8 cellular contexts compared by ENCODE assay signal in the genomic region with DNA sequence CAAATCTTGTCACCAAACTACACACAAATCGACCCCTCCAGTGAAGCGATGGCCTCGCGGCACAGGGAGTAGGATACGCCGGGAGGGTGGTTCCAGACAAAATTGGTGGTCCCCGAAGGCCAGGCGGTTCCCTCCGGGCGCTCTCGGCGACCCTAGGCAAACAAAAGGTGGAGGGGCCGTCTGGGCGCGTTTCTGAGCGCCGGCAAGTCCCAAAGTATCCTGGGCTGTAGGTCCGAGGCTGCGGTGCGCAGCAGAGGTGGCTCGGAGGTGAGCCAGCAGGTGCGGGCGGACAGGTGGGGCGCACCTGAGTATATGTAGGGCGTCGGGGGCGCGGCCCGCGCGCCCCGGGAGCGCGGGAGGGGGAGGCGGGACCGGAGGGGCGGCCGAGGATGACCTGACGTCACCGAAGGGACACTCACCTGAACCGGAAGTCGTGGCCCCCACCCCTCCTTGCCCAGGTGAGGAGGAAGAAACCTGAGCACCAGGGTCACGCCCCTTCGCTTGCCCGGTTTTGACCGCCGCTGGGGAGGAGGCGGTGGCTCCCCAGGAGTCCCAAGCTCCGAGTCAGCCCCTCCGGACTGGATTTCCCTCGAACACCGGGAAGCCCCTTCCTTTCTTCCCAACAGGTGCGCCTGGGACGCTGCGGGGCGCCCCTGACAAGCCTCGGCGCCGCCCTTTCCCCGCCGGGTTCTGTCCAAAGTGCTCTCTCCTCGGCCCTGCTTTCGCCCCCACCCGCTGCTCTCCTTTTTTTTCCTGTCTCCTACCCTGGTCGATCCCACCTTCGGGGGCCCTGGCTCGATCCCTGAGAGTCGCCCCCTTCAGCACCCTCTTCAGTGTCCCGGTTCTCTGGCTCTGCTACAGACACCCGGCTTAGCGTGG. TPM values are rescaled to one million over a fixed set of nuclear protein-coding genes. Genes with fewer than 3 reads are reported as not detected.
DNase-seq lines count a peak whose midpoint lies in the region; ATAC-seq, FAIRE-seq and TF ChIP-seq lines count a peak whose summit lies in the region.

A gene with protein sequence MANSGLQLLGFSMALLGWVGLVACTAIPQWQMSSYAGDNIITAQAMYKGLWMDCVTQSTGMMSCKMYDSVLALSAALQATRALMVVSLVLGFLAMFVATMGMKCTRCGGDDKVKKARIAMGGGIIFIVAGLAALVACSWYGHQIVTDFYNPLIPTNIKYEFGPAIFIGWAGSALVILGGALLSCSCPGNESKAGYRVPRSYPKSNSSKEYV (minus strand): TSS at position 287 of the 879 bp plus-strand sequence. CDS start 435 bp downstream, outside the sequence.

- H3K4me3 ChIP-seq in astrocyte of the cerebellum (ENCODE audit: low read depth, low read length), result peak within 1 kb of the TSS; percentile 27
- H3K4me3 ChIP-seq in HepG2 (replicated peaks in 1 of 3; ENCODE audit: insufficient read depth in 1 of 3, low read depth in 2 of 3, low read length in 3 of 3), result no peak within 1 kb of the TSS
- H3K4me3 ChIP-seq in transverse colon, result peak within 1 kb of the TSS; percentile 43 to 72 (median 53)

- H3K4me3 Mint-ChIP-seq in IgD-negative memory B cell, result peak within 1 kb of the TSS; percentile 73 to 92 (median 86)

- no peak for TF ChIP-seq RAD21 in HepG2 (CRISPR knock-in tag; IDR thresholded peaks at IDR 0.05)

- H3K27me3 ChIP-seq in HepG2 (ENCODE audit: control insufficient read depth in 1 of 2, insufficient read depth in 2 of 2, low read length in 2 of 2), result no peaks in the 10 kb centered on the region
- H3K27me3 ChIP-seq in transverse colon, result peaks cover 42% of the 10 kb centered on the region

- H3K36me3 ChIP-seq in HepG2 (replicated peaks in 1 of 2; ENCODE audit: control insufficient read depth in 1 of 2, insufficient read depth in 2 of 2, low read length in 2 of 2) (no peaks in the 10 kb centered on the region), transverse colon (no peaks in the 10 kb centered on the region)

- FAIRE-seq in HepG2 (lab: Jason Lieb, UNC), result no peak

- TF ChIP-seq POLR2A in HepG2 (IDR thresholded peaks at IDR 0.05; ENCODE audit: insufficient read depth in 1 of 2, low read depth in 2 of 2, low read length in 2 of 2) (no peak), transverse colon (IDR thresholded peaks at IDR 0.05) (peak; percentile 99)

- H3K27ac ChIP-seq in HepG2 (ENCODE audit: extremely low read length, insufficient read depth, low read length), result no peak within 1 kb of the TSS
- H3K27ac ChIP-seq in transverse colon, result peak within 1 kb of the TSS; percentile 88 to 96 (median 94)

- H3K9me3 Mint-ChIP-seq in IgD-negative memory B cell, result no peaks in the 10 kb centered on the region

- POLR2A ChIA-PET in HepG2 (lab: Yijun Ruan, JAX), result no interaction called here

- peaks cover 28% of the 10 kb centered on the region for H3K27me3 Mint-ChIP-seq in IgD-negative memory B cell

- H4K20me1 ChIP-seq in HepG2 (ENCODE audit: insufficient read depth, low read length), result no peaks in the 10 kb centered on the region

- peaks cover 4% of the 10 kb centered on the region for H3K36me3 Mint-ChIP-seq in IgD-negative memory B cell

- H3K79me2 ChIP-seq in HepG2 (ENCODE audit: insufficient read depth, low read length), result no peaks in the 10 kb centered on the region

- ATAC-seq in HepG2 (no peak), GM21515 (IDR thresholded peaks at IDR 0.05; ENCODE audit: unreplicated experiment) (no peak)

- 96% methylated on average over 69 of the region's 71 CpGs for WGBS in HepG2 (ENCODE audit: low lambda C conversion rate)
- WGBS in transverse colon (ENCODE audit: low coverage in 1 of 2), 2 donors, result 4 to 5% methylated on average over 8 to 59 of the region's 71 CpGs

- no peak within 1 kb of the TSS for H2AFZ ChIP-seq in HepG2 (ENCODE audit: low read length)

- peaks cover 71% of the 10 kb centered on the region for H3K4me1 ChIP-seq in HepG2 (ENCODE audit: insufficient read depth, low read length)
- peaks cover 0 to 73% (median 37%) of the 10 kb centered on the region in 4 donors for H3K4me1 ChIP-seq in transverse colon

- no peaks in the 10 kb centered on the region for H3K9me3 ChIP-seq in HepG2 (ENCODE audit: low read length)
- H3K9me3 ChIP-seq in transverse colon, result no peaks in the 10 kb centered on the region

- TF ChIP-seq EP300 in HepG2 (IDR thresholded peaks at IDR 0.05; ENCODE audit: low read depth in 2 of 2, low read length in 2 of 2) (no peak), HepG2 (CRISPR knock-in tag; IDR thresholded peaks at IDR 0.05; ENCODE audit: borderline replicate concordance) (no peak), transverse colon (IDR thresholded peaks at IDR 0.05; ENCODE audit: low read depth) (peak; percentile 54)

- no peak within 1 kb of the TSS for H3K4me2 ChIP-seq in HepG2 (ENCODE audit: low read depth, low read length)

- intact Hi-C loops in HepG2 (cut with micrococcal nuclease; ENCODE audit: unreplicated experiment), result no loop called here
- intact Hi-C loops in transverse colon (cut with DNase I; ENCODE audit: low total_unique reads), result no loop called here

- TF ChIP-seq CTCF in astrocyte of the cerebellum (IDR thresholded peaks at IDR 0.05; ENCODE audit: low read depth, low read length, missing control alignments), result no peak
- no peak for TF ChIP-seq CTCF in HepG2 (CRISPR knock-in tag; IDR thresholded peaks at IDR 0.05)
- TF ChIP-seq CTCF in transverse colon (IDR thresholded peaks at IDR 0.05), result peak in 2 of 5 experiments; percentile 14 to 43

- peaks cover 5 to 18% (median 10%) of the 10 kb centered on the region in 3 donors for H3K4me1 Mint-ChIP-seq in IgD-negative memory B cell

- H3K27ac Mint-ChIP-seq in IgD-negative memory B cell, result peak within 1 kb of the TSS; percentile 74 to 95 (median 88)

- H3K9ac ChIP-seq in HepG2 (ENCODE audit: insufficient read depth, low read depth, low read length), result no peak within 1 kb of the TSS

- DNase-seq in AG08396 (ENCODE audit: low spot score) (peak; percentile 26), astrocyte of the cerebellum (ENCODE audit: low read depth) (no peak), HepG2 (ENCODE audit: low spot score) (no peak), transverse colon (peak; percentile 94), cerebellar nuclear complex (lab: John Stamatoyannopoulos, UW) (no peak), T1000 (lab: John Stamatoyannopoulos, UW) (no peak)

- CTCF ChIA-PET in HepG2 (lab: Yijun Ruan, JAX; ENCODE audit: low intra/inter-chr PET ratio, low total read pairs), result no interaction called here

- in situ Hi-C loops in astrocyte of the cerebellum (cut with HindIII; ENCODE audit: low sequenced_read_pairs) (no loop called here), HepG2 (cut with HindIII; ENCODE audit: extremely low pct_ligation_motif_present, low pct_unique_long_range_greater_than_20kb) (no loop called here), transverse colon (cut with MboI; ENCODE audit: low pct_ligation_motif_present in 1 of 4, low pct_unique_long_range_greater_than_20kb in 1 of 4, low sequenced_read_pairs in 3 of 4) (no loop called here)

- BruUV-seq in HepG2 (replicated peaks; lab: Mats Ljungman, UMichigan), result no TSS peak

TF ChIP-seq in HepG2, 621 proteins besides CTCF, POLR2A, EP300 and RAD21:
- TF ChIP-seq AGO2 (optimal IDR thresholded peaks at IDR 0.05; ENCODE audit: low read depth, low read length) (peak; percentile 2), CEBPG (CRISPR knock-in tag; IDR thresholded peaks at IDR 0.05) (no peak)
TF ChIP-seq in HepG2: peak in this region for 1.

RNA-seq across cellular contexts. Expression of the gene that starts here (rescaled TPM):
- 1.2 TPM for polyA plus RNA-seq in IgD-negative memory B cell
- total RNA-seq in HepG2 (2016; rRNA removed; fragmentation: Illumina TruSeq; extraction: Trizol), result not detected in 2 replicates
- not detected in 2 replicates for total RNA-seq in HepG2 (2016; cell fraction: cytosol; rRNA removed; fragmentation: Illumina TruSeq; extraction: Trizol; ENCODE audit: low read depth)
- total RNA-seq in HepG2 (2016; cell fraction: insoluble cytoplasmic fraction; rRNA removed; fragmentation: Illumina TruSeq; extraction: Trizol), result not detected in 2 replicates
- total RNA-seq in HepG2 (2016; cell fraction: membrane; rRNA removed; fragmentation: Illumina TruSeq; extraction: Trizol), result not detected in 2 replicates
- total RNA-seq in HepG2 (2016; cell fraction: nucleus; rRNA removed; fragmentation: Illumina TruSeq; extraction: Trizol), result not detected in 2 replicates
- polyA plus RNA-seq in HepG2 (2011; rRNA removed), result not detected in 2 replicates
- not detected in 2 replicates for polyA plus RNA-seq in HepG2 (2011; cell fraction: cytosol; rRNA removed)
- polyA plus RNA-seq in HepG2 (2011; cell fraction: nucleus; rRNA removed), result not detected in 2 replicates
- not detected in 2 replicates for polyA plus RNA-seq in HepG2 (2012)
- not detected in 2 replicates for polyA plus RNA-seq in HepG2 (2016; cell fraction: cytosol; fragmentation: Illumina TruSeq; extraction: Trizol; ENCODE audit: low read depth)
- polyA plus RNA-seq in HepG2 (2016; cell fraction: insoluble cytoplasmic fraction; fragmentation: Illumina TruSeq; extraction: Trizol; ENCODE audit: low read depth), result not detected in 2 replicates
- polyA plus RNA-seq in HepG2 (2016; cell fraction: membrane; fragmentation: Illumina TruSeq; extraction: Trizol; ENCODE audit: low read depth), result not detected in 2 replicates
- not detected in 2 replicates for polyA plus RNA-seq in HepG2 (2016; cell fraction: nucleus; fragmentation: Illumina TruSeq; extraction: Trizol; ENCODE audit: insufficient read depth, low read depth)
- 10.0 TPM in 1 of 2 replicates, not detected in the other for polyA minus RNA-seq in HepG2 (2011; rRNA and poly(A)+ RNA removed; ENCODE audit: low replicate concordance)
- polyA minus RNA-seq in HepG2 (2011; cell fraction: cytosol; rRNA and poly(A)+ RNA removed), result not detected in 2 replicates
- not detected in 2 replicates for polyA minus RNA-seq in HepG2 (2011; cell fraction: nucleus; rRNA and poly(A)+ RNA removed)
- 1,000 to 10,000 TPM in 1 of 4 donors, 100 to 1,000 TPM in 3; 571 to 1,162 (median 940) TPM for total RNA-seq in transverse colon

Comparison
In these comparisons a context has a peak if more than half of its experiments do, and no peak if none do; other contexts are left out.
1. RNA of the gene that starts here (total RNA-seq): 571 to 1,162 TPM in transverse colon; not detected in HepG2; every median in the first group is over 100 times any median in the second.
2. DNase-seq: peak in AG08396 (single experiment) and transverse colon (single experiment); none in astrocyte of the cerebellum (single experiment), HepG2 (single experiment), cerebellar nuclear complex (0 of 2) and T1000 (single experiment).
3. H3K4me3 ChIP-seq: peak in astrocyte of the cerebellum (single experiment) and transverse colon (4 of 4); none in HepG2 (0 of 3).